In genomic region chr10:30602747-30603146, GRCh38 we compare ENCODE assay signal across 35 cellular contexts. TPM values are rescaled to one million over a fixed set of nuclear protein-coding genes. Genes with fewer than 3 reads are reported as not detected.
"Had no signal": no experiment of that assay in that cellular context is flagged by ENCODE, and none has a peak within 500 bp of the region (broad histone marks: within the 10 kb centered on the region; RNA-seq: fewer than 3 reads in every experiment).

No MANE protein-coding gene starts in this region.

- H3K9me3 ChIP-seq: ovary, prostate gland, suprapubic skin, testis, tibial artery, transverse colon, upper lobe of right lung, uterus had no signal

- H3K4me3 ChIP-seq: neural progenitor cell, ovary, prostate gland, skin epidermis, smooth muscle cell, spleen, suprapubic skin, testis, tibial artery, transverse colon, upper lobe of right lung, uterus had no signal

- H3K9me3 Mint-ChIP-seq: natural killer cell; nephron; stimulated activated naive CD8-positive, alpha-beta T cell treated with anti-CD3 and anti-CD28 coated beads, Interleukin-15, amount 100 ng/mL, for 72 hours; type B pancreatic cell had no signal

- H3K27ac ChIP-seq: neural progenitor cell, ovary, prostate gland, skin epidermis, spleen, suprapubic skin, testis, tibial artery, transverse colon, upper lobe of right lung, uterus had no signal

- H3K27me3 ChIP-seq: neural progenitor cell, ovary, spleen, suprapubic skin, testis, tibial artery, transverse colon, upper lobe of right lung, uterus had no signal

- H3K36me3 ChIP-seq: neural progenitor cell, ovary, prostate gland, spleen, suprapubic skin, tibial artery, transverse colon, upper lobe of right lung, uterus had no signal

- H3K4me1 Mint-ChIP-seq: stimulated activated memory B cell treated with anti-CD40 and anti-IgM and Interleukin-4, amounts not matched to agents 10 μg/mL and 1 μg/mL and 100 μg/mL, for 72 hours had no signal

- H3K27me3 Mint-ChIP-seq: type B pancreatic cell had no signal

- H3K27ac Mint-ChIP-seq: naive thymus-derived CD4-positive, alpha-beta T cell; natural killer cell; nephron; neural progenitor cell; stimulated activated memory B cell treated with anti-CD40 and anti-IgM and Interleukin-4, amounts not matched to agents 10 μg/mL and 1 μg/mL and 100 μg/mL, for 72 hours; stimulated activated naive CD8-positive, alpha-beta T cell treated with anti-CD3 and anti-CD28 coated beads, Interleukin-15, amount 100 ng/mL, for 72 hours; type B pancreatic cell had no signal

- H3K9ac ChIP-seq: neural progenitor cell had no signal

- H3K4me1 ChIP-seq: prostate gland, spleen, suprapubic skin, testis, upper lobe of right lung, uterus had no signal

- H3K4me3 Mint-ChIP-seq: naive thymus-derived CD4-positive, alpha-beta T cell; natural killer cell; nephron; neural progenitor cell; stimulated activated memory B cell treated with anti-CD40 and anti-IgM and Interleukin-4, amounts not matched to agents 10 μg/mL and 1 μg/mL and 100 μg/mL, for 72 hours; stimulated activated naive CD8-positive, alpha-beta T cell treated with anti-CD3 and anti-CD28 coated beads, Interleukin-15, amount 100 ng/mL, for 72 hours; type B pancreatic cell had no signal

- ATAC-seq: naive thymus-derived CD4-positive, alpha-beta T cell; natural killer cell; right cardiac atrium; sciatic nerve; stimulated activated memory B cell treated with anti-CD40 and anti-IgM and Interleukin-4, amounts not matched to agents 10 μg/mL and 1 μg/mL and 100 μg/mL, for 72 hours; stimulated activated naive CD8-positive, alpha-beta T cell treated with anti-CD3 and anti-CD28 coated beads, Interleukin-15, amount 100 ng/mL, for 72 hours; stimulated activated naive CD8-positive, alpha-beta T cell treated with anti-CD3 and anti-CD28 coated beads, Interleukin-15, Interleukin-2, amounts not matched to agents 100 U/mL and 50 U/mL, for 24 hours; upper lobe of right lung had no signal

- H3K36me3 Mint-ChIP-seq: naive thymus-derived CD4-positive, alpha-beta T cell; natural killer cell; type B pancreatic cell had no signal

- DNase-seq: naive thymus-derived CD4-positive, alpha-beta T cell; natural killer cell; occipital lobe; ovary; right cardiac atrium; spleen; stimulated activated CD4-positive, alpha-beta T cell treated with anti-CD3 and anti-CD28 coated beads, Interleukin-12 subunit alpha, Interleukin-12 subunit beta, amount 100 ng/mL, for 4 hours; stimulated activated CD4-positive, alpha-beta T cell treated with anti-CD3 and anti-CD28 coated beads, Interleukin-1b, Interleukin-23, amount 100 ng/mL, for 48 hours; stimulated activated CD4-positive, alpha-beta T cell treated with anti-CD3 and anti-CD28 coated beads, Interleukin-2, amount 100 ng/mL, for 48 hours; stimulated activated CD4-positive, alpha-beta T cell treated with anti-CD3 and anti-CD28 coated beads, Interleukin-4, amount 100 ng/mL, for 4 hours; stimulated activated CD8-positive, alpha-beta memory T cell treated with anti-CD3 and anti-CD28 coated beads, Interleukin-4, amount 100 ng/mL, for 48 hours; stimulated activated naive CD4-positive, alpha-beta T cell; stimulated activated naive CD8-positive, alpha-beta T cell treated with anti-CD3 and anti-CD28 coated beads, Interleukin-15, amount 100 ng/mL, for 72 hours; stimulated activated naive CD8-positive, alpha-beta T cell treated with anti-CD3 and anti-CD28 coated beads, Interleukin-15, Interleukin-2, amounts not matched to agents 100 U/mL and 50 U/mL, for 24 hours; substantia nigra; testis; tibial artery; transverse colon; upper lobe of right lung; uterus had no signal

RNA-seq across cellular contexts. Expression of gene LYZL2, which starts 26.8 kb away (rescaled TPM):
- total RNA-seq: naive thymus-derived CD4-positive, alpha-beta T cell; natural killer cell; occipital lobe; osteoblast; ovary; posterior vena cava; pulmonary artery endothelial cell; right cardiac atrium; sciatic nerve; smooth muscle cell; spleen; suprapubic skin; transverse colon; upper lobe of right lung; urinary bladder; uterus had no signal
- polyA plus RNA-seq: naive thymus-derived CD4-positive, alpha-beta T cell; neural cell; ovary; right cardiac atrium; smooth muscle cell; spleen; thymus; urinary bladder had no signal
